Comparison of ENCODE assay signal across 8 cellular contexts in the genomic region with DNA sequence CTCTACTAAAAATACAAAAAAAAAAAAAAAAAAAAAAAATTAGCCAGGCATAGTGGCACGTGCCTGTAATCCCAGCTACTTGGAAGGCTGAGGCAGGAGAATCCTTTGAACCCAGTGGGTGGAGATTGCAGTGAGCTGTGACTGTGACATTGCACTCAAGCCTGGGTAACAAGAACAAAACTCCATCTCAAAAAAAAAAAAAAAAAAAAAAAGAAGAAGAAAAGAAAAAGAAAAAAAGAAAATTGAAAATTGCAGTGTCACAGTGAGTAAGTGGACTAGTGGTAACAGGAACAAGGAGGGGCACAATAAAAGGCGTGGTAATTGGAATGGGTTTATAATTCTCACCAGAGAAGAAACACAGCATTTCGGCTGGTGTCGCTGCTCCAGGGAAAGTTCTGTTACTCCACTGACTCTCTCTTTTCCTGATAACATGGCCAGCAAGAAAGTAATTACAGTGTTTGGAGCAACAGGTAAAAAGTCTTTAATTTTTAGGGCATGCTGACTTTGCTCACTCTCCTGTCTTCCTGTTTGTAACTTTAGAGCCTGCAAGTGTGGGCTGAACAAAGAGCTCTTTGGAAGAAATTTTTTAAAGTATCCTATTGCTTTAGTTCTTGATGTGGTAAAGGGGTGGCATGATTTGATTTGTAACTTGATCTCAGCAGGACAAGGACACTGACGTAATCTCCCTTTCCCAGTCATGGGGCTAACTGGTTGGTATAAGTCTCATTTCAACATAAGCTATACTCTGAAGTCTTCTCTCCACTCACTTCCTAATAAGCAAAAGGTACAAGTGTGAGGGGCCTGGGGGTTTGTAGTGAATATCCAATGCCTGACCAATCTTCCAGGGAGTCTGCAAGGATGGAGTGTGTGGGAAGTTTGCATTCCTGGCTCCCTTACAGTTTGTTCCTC. TPM values are rescaled to one million over a fixed set of nuclear protein-coding genes. Genes with fewer than 3 reads are reported as not detected.
DNase-seq lines count a peak whose midpoint lies in the region; ATAC-seq and TF ChIP-seq lines count a peak whose summit lies in the region.

No MANE protein-coding gene starts in this region.

- H3K36me3 ChIP-seq in right lobe of liver, result no peaks in the 10 kb centered on the region

- intact Hi-C loops in right lobe of liver (cut with DNase I), result no loop called here

- TF ChIP-seq POLR2A in right lobe of liver (IDR thresholded peaks at IDR 0.05), result no peak

- peak overlapping the region in 1 of 3 donors; percentile 14 for H3K27ac ChIP-seq in right lobe of liver

- no peak for TF ChIP-seq CTCF in AG09319 (IDR thresholded peaks at IDR 0.05; ENCODE audit: low read depth, low read length)
- TF ChIP-seq CTCF in right lobe of liver (IDR thresholded peaks at IDR 0.05), result no peak

- 49% methylated on average over 5 of the region's 5 CpGs for WGBS in right lobe of liver (ENCODE audit: insufficient coverage, low coverage, low lambda C conversion rate, missing lambda C conversion rate)

- peak; percentile 65 for DNase-seq in AG09319 (ENCODE audit: extremely low read depth, low read depth)
- DNase-seq in HuH-7 (ENCODE audit: low spot score), result peak; percentile 45
- peak; percentile 63 for DNase-seq in amniotic epithelial cell (ENCODE audit: low read depth)
- DNase-seq in right lobe of liver, result no peak
- DNase-seq in RPMI8226, result no peak
- no peak for DNase-seq in hepatic stellate cell (ENCODE audit: low spot score)

- ATAC-seq in right lobe of liver, result peak in 3 of 4 donors; percentile 42 to 73 (median 51)
- no peak for ATAC-seq in GM18873 (IDR thresholded peaks at IDR 0.05; ENCODE audit: low FRiP score, unreplicated experiment)
- no peak for ATAC-seq in HG02798 (IDR thresholded peaks at IDR 0.05; ENCODE audit: poor library complexity, unreplicated experiment)

- H3K4me3 ChIP-seq in right lobe of liver, result no peak overlapping the region

- H3K4me1 ChIP-seq in right lobe of liver, result peaks cover 0 to 5% (median 0%) of the 10 kb centered on the region in 4 donors

- H3K9me3 ChIP-seq in right lobe of liver, result no peaks in the 10 kb centered on the region

- H3K27me3 ChIP-seq in right lobe of liver, result no peaks in the 10 kb centered on the region

RNA-seq across cellular contexts. Expression of a gene that starts 22.0 kb away (rescaled TPM):
- total RNA-seq in right lobe of liver, result 10 to 100 TPM; 31.0 to 68.5 (median 49.6) TPM

Comparison
In these comparisons a context has a peak if more than half of its experiments do, and no peak if none do; other contexts are left out.
1. DNase-seq: peak in AG09319 (single experiment), HuH-7 (single experiment) and amniotic epithelial cell (single experiment); none in right lobe of liver (0 of 3), RPMI8226 (single experiment) and hepatic stellate cell (single experiment).
2. ATAC-seq: peak in right lobe of liver (3 of 4); none in GM18873 (single experiment) and HG02798 (single experiment).